ENCODE assay signal across 25 cellular contexts in the genomic region with DNA sequence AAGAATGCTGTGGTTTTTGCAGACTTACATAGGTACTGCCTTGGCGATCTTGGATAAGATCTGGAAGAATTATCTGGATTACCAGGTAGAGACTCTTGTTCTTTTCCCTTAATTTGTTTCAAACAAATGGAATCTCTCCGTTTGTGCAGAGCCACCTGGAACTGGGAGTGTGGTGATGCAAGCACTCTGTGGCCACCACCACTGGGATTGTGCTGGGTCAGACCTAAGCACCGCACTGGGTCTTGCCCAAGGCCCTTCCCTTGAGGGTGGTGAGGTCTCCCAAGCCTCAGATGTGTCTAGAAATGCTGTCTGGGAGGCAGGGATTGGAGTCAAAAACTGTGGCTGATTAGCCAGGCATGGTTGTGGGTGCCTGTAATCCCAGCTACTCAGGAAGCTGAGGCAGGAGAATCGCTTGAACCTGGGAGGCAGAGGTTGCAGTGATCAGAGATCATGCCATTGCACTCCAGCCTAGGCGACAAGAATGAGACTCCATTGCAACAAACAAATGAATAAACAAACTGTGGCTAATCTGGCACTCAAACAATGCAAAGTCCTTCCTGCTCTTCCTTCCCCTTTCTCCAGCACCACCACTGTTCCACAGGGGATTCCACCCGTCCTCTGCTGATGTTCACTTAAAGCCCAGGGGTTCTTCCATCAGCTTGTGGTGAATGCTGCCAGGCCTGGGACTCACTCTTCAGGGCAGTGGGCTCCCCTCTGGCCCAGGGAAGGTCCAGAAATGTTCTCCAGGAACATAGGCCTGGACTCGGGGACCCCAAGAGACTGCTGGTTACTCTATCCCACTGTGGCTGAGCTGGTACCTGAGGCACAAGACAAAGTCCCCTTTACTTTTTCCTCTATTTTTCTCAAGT. TPM values are rescaled to one million over a fixed set of nuclear protein-coding genes. Genes with fewer than 3 reads are reported as not detected.
A peak's percentile ranks its signal among the peaks of the same experiment; 100 is the strongest.
DNase-seq lines count a peak whose midpoint lies in the region; ATAC-seq, FAIRE-seq and TF ChIP-seq lines count a peak whose summit lies in the region.
"Had no signal": no experiment of that assay in that cellular context is flagged by ENCODE, and none has a peak within 500 bp of the region (broad histone marks: within the 10 kb centered on the region; RNA-seq: fewer than 3 reads in every experiment).

No MANE protein-coding gene starts in this region.

- 92% methylated on average over 7 of the region's 7 CpGs; no CpG with 5 or more reads in 1 of the 2 experiments for WGBS in H1 (ENCODE audit: extremely low coverage in 1 of 2, insufficient coverage in 1 of 2, insufficient read length in 1 of 2, insufficient replicate concordance in 2 of 2, low coverage in 1 of 2, low lambda C conversion rate in 2 of 2, missing lambda C conversion rate in 1 of 2), 2 experiments

- H3K36me3 Mint-ChIP-seq in T-helper 17 cell (ENCODE audit: low read depth) = no peaks in the 10 kb centered on the region
- H3K36me3 Mint-ChIP-seq in stimulated activated effector memory CD8-positive, alpha-beta T cell treated with anti-CD3 and anti-CD28 coated beads, Interleukin-12 subunit alpha, Interleukin-12 subunit beta, amount 100 ng/mL, for 72 hours = no peaks in the 10 kb centered on the region
- H3K36me3 Mint-ChIP-seq: CD4-positive, CD25-positive, alpha-beta regulatory T cell had no signal

- H3K14ac ChIP-seq in H1 (ENCODE audit: insufficient read length) = no peak overlapping the region

- H3K56ac ChIP-seq in H1 (replicated peaks; ENCODE audit: insufficient read length, low read depth, low read length) = no peak overlapping the region

- no peaks in the 10 kb centered on the region; a peak in 3 of 7 replicates for H3K27me3 ChIP-seq in H1 (replicated peaks in 1 of 4; ENCODE audit: control insufficient read depth in 3 of 4, extremely low read depth in 1 of 4, insufficient read depth in 3 of 4, low read length in 3 of 4)
- H3K27me3 ChIP-seq: SJCRH30 had no signal

- H3K4me3 Mint-ChIP-seq in T-helper 17 cell = no peak overlapping the region
- H3K4me3 Mint-ChIP-seq in stimulated activated effector memory CD8-positive, alpha-beta T cell treated with anti-CD3 and anti-CD28 coated beads, Interleukin-12 subunit alpha, Interleukin-12 subunit beta, amount 100 ng/mL, for 72 hours = no peak overlapping the region
- H3K4me3 Mint-ChIP-seq: CD4-positive, CD25-positive, alpha-beta regulatory T cell had no signal

- H3K79me1 ChIP-seq in H1 (ENCODE audit: low read depth, low read length) = no peaks in the 10 kb centered on the region

- DNase-seq in activated CD8-positive, alpha-beta memory T cell treated with anti-CD3 and anti-CD28 coated beads for 24 hours = peak; percentile 30
- DNase-seq in activated CD8-positive, alpha-beta memory T cell treated with anti-CD3 and anti-CD28 coated beads, Interleukin-2, amount 50 U/mL, for 4 hours = no peak
- DNase-seq in T-helper 17 cell (no peak), H1 (ENCODE audit: low read depth in 1 of 2, low spot score in 2 of 2) (peak in 1 of 2 experiments; percentile 27), NCI-H1092 (lab: John Stamatoyannopoulos, UW) (no peak), anterior cingulate cortex (lab: John Stamatoyannopoulos, UW) (no peak), AG08395 (ENCODE audit: low spot score) (no peak)
- no peak for DNase-seq in stimulated activated effector memory CD8-positive, alpha-beta T cell treated with anti-CD3 and anti-CD28 coated beads, Interleukin-12 subunit alpha, Interleukin-12 subunit beta, amount 100 ng/mL, for 72 hours (ENCODE audit: low spot score in 2 of 2)
- DNase-seq: BE2C; CD4-positive, CD25-positive, alpha-beta regulatory T cell; DMS53; GOT3; HCEC 1CT; IMR-90; KG1; MG63; NCI-H1694; NCI-H2227 treated with DMSO at 0.1 percent for 48 hours; PC-9; SJCRH30 had no signal

- no peaks in the 10 kb centered on the region for H4K20me1 ChIP-seq in H1 (replicated peaks in 1 of 2; ENCODE audit: control insufficient read depth in 1 of 2, insufficient read depth in 2 of 2, low read length in 2 of 2)

- H2BK12ac ChIP-seq in H1 (ENCODE audit: low read depth, low read length) = 0 out of 2 replicates have a peak overlapping the region, but pooled peaks have one; percentile 41

- peaks cover 4% of the 10 kb centered on the region for H3K27me3 Mint-ChIP-seq in T-helper 17 cell

- TF ChIP-seq CTCF in H1 (IDR thresholded peaks at IDR 0.05; ENCODE audit: control extremely low read depth in 1 of 3, insufficient read depth in 1 of 3, low read depth in 1 of 3, low read length in 3 of 3) = no peak

- H2BK120ac ChIP-seq in H1 (replicated peaks; ENCODE audit: low read depth, low read length) = no peak overlapping the region

- no peaks in the 10 kb centered on the region for H3K79me2 ChIP-seq in H1 (ENCODE audit: control insufficient read depth in 1 of 2, insufficient read depth in 2 of 2, low read length in 2 of 2)

- no peaks in the 10 kb centered on the region for H3K36me3 ChIP-seq in H1 (ENCODE audit: control insufficient read depth in 2 of 4, insufficient read depth in 4 of 4, low read length in 3 of 4)
- H3K36me3 ChIP-seq: BE2C, MG63, SJCRH30 had no signal

- H3K4me1 ChIP-seq in H1 (replicated peaks in 1 of 4; ENCODE audit: control insufficient read depth in 3 of 4, insufficient read depth in 4 of 4, low read length in 3 of 4) = peaks cover 4 to 12% (median 9%) of the 10 kb centered on the region in 4 experiments
- H3K4me1 ChIP-seq: BE2C, SJCRH30 had no signal

- POLR2A ChIA-PET in H1 (lab: Charles Lee; ENCODE audit: partially characterized antibody) = interaction anchor here (0.5 kb wide), 1 partner anchor 83 kb away, joined by 3 read pairs; no protein-coding TSS in a partner anchor

- no peaks in the 10 kb centered on the region for H3K9me3 Mint-ChIP-seq in stimulated activated effector memory CD8-positive, alpha-beta T cell treated with anti-CD3 and anti-CD28 coated beads, Interleukin-12 subunit alpha, Interleukin-12 subunit beta, amount 100 ng/mL, for 72 hours

- no peak overlapping the region for H4K5ac ChIP-seq in H1 (ENCODE audit: insufficient read length, low read depth, low read length)

- no peak overlapping the region for H4K8ac ChIP-seq in H1 (ENCODE audit: extremely low read depth, insufficient read depth, low read length)

- no peaks in the 10 kb centered on the region for H3K23me2 ChIP-seq in H1 (ENCODE audit: low read depth, low read length)

- H3K27ac ChIP-seq in H1 (ENCODE audit: low read depth, low read length) = no peak overlapping the region
- H3K27ac ChIP-seq: 22Rv1, PC-9, SJCRH30 had no signal

- H3K4me2 ChIP-seq in H1 (ENCODE audit: insufficient read depth in 1 of 2, low read depth in 2 of 2, low read length in 2 of 2) = peak overlapping the region in 1 of 2 experiments; percentile 55; a peak in 1 of 4 replicates
- H3K4me2 ChIP-seq: PC-9 had no signal

- peak overlapping the region; percentile 49; the same call in 1 of the 2 replicates for H2BK15ac ChIP-seq in H1 (ENCODE audit: low read length)

- no peak for TF ChIP-seq RAD21 in H1 (IDR thresholded peaks at IDR 0.05 in 1 of 2, conservative IDR thresholded peaks at IDR 0.05 in 1 of 2; ENCODE audit: low read depth in 2 of 2, low read length in 2 of 2)

- FAIRE-seq in H1 (lab: Jason Lieb, UNC) = no peak
- FAIRE-seq: G401.6 had no signal

- no peak overlapping the region for H2AFZ ChIP-seq in H1 (ENCODE audit: low read length)
- H2AFZ ChIP-seq: PC-9 had no signal

- no peak for ATAC-seq in T-helper 17 cell
- ATAC-seq in stimulated activated effector memory CD8-positive, alpha-beta T cell treated with anti-CD3 and anti-CD28 coated beads, Interleukin-12 subunit alpha, Interleukin-12 subunit beta, amount 100 ng/mL, for 72 hours = no peak
- ATAC-seq: Right ventricle myocardium inferior had no signal

- CTCF ChIA-PET in H1 (lab: Charles Lee; ENCODE audit: partially characterized antibody) = interaction anchor here (0.7 to 4.4 kb wide), 12 partner anchors 8 to 118 kb away, joined by 3 to 39 read pairs (median 4); partner anchors contain the start of gene CEACAM1

- no peak overlapping the region for H3K9ac ChIP-seq in H1 (replicated peaks in 1 of 4; ENCODE audit: extremely low read depth in 1 of 4, low read depth in 3 of 4, low read length in 3 of 4)

- no peak overlapping the region for H2BK20ac ChIP-seq in H1 (ENCODE audit: low read length)

- H3K4ac ChIP-seq in H1 (replicated peaks; ENCODE audit: insufficient read length, low read depth, low read length) = no peak overlapping the region

- H2BK5ac ChIP-seq in H1 (ENCODE audit: low read depth, low read length) = no peak overlapping the region; the same call in 1 of the 2 replicates

- H4K91ac ChIP-seq in H1 (replicated peaks; ENCODE audit: insufficient read length, low read length) = no peak overlapping the region

- no peak overlapping the region for H3K4me3 ChIP-seq in H1 (ENCODE audit: extremely low read depth in 1 of 4, insufficient read depth in 2 of 4, low read depth in 3 of 4, low read length in 4 of 4)
- H3K4me3 ChIP-seq: MG63, PC-9, SJCRH30 had no signal

- H3K27ac Mint-ChIP-seq in T-helper 17 cell = peak overlapping the region; percentile 76
- H3K27ac Mint-ChIP-seq in stimulated activated effector memory CD8-positive, alpha-beta T cell treated with anti-CD3 and anti-CD28 coated beads, Interleukin-12 subunit alpha, Interleukin-12 subunit beta, amount 100 ng/mL, for 72 hours = peak overlapping the region; percentile 23

- no peaks in the 10 kb centered on the region for H3K4me1 Mint-ChIP-seq in T-helper 17 cell
- H3K4me1 Mint-ChIP-seq in stimulated activated effector memory CD8-positive, alpha-beta T cell treated with anti-CD3 and anti-CD28 coated beads, Interleukin-12 subunit alpha, Interleukin-12 subunit beta, amount 100 ng/mL, for 72 hours = no peaks in the 10 kb centered on the region
- H3K4me1 Mint-ChIP-seq: CD4-positive, CD25-positive, alpha-beta regulatory T cell had no signal

- H3K9me3 ChIP-seq in T-helper 17 cell (ENCODE audit: control insufficient read depth, low read length, poor library complexity, severe bottlenecking) (no peaks in the 10 kb centered on the region), H1 (ENCODE audit: insufficient read depth in 2 of 2, low read depth in 1 of 2, low read length in 1 of 2) (no peaks in the 10 kb centered on the region)
- H3K9me3 ChIP-seq: BE2C, SJCRH30 had no signal

- TF ChIP-seq POLR2A in H1 (IDR thresholded peaks at IDR 0.05; ENCODE audit: control extremely low read depth in 1 of 2, low read depth in 2 of 2, low read length in 2 of 2) = no peak

- H3K18ac ChIP-seq in H1 (ENCODE audit: extremely low read depth, low read length) = peak overlapping the region; percentile 29

- TF ChIP-seq EP300 in H1 (IDR thresholded peaks at IDR 0.05; ENCODE audit: borderline replicate concordance in 1 of 2, low read depth in 2 of 2, low read length in 2 of 2) = no peak

- no peak overlapping the region; the same call in 1 of the 2 replicates for H2AK5ac ChIP-seq in H1 (ENCODE audit: low read depth, low read length)

- no peak overlapping the region for H3K23ac ChIP-seq in H1 (ENCODE audit: insufficient read length)

RNA-seq across cellular contexts. Expression of gene CEACAM1, which starts 10.8 kb away (rescaled TPM):
- 10 to 100 TPM in 1 of 2 donors, 1 to 10 TPM in 1; 5.6 to 10.0 TPM for total RNA-seq in T-helper 17 cell
- 1.8 and 2.0 TPM in 2 replicates for total RNA-seq in H1 (2021; fragmentation: NEBNext Ultra II Directional; extraction: Animal tissue kit (Norgen Biotek cat#: 25700))
- 2.0 and 3.6 TPM in 2 replicates for polyA plus RNA-seq in H1 (2011; rRNA removed)
- 3.3 TPM for polyA plus RNA-seq in H1 (2011; cell fraction: cytosol; rRNA removed)
- 4.8 TPM for polyA plus RNA-seq in H1 (2011; cell fraction: nucleus; rRNA removed)
- 1.4 to 4.3 TPM (median 1.9 TPM) in 4 replicates for polyA plus RNA-seq in H1 (2012, experiment 1 of 2)
- polyA plus RNA-seq in H1 (2012, experiment 2 of 2) = 0.51 TPM
- 3.7 TPM for polyA plus RNA-seq in H1 (2013, experiment 1 of 2)
- polyA plus RNA-seq in H1 (2013, experiment 2 of 2) = 3.3 TPM
- 2.5 and 5.5 TPM in 2 replicates for polyA minus RNA-seq in H1 (2011; rRNA and poly(A)+ RNA removed)
- 2.0 TPM for polyA minus RNA-seq in H1 (2011; cell fraction: cytosol; rRNA and poly(A)+ RNA removed)
- polyA minus RNA-seq in H1 (2011; cell fraction: nucleus; rRNA and poly(A)+ RNA removed) = 2.4 TPM
- total RNA-seq: IMR-90, SJCRH30 had no signal
- polyA plus RNA-seq: IMR-90 had no signal

RNA-seq across cellular contexts. Expression of gene CEACAM8, which starts 55.6 kb away (rescaled TPM):
- not detected for total RNA-seq in T-helper 17 cell
- not detected in 2 replicates for total RNA-seq in H1 (2021; fragmentation: NEBNext Ultra II Directional; extraction: Animal tissue kit (Norgen Biotek cat#: 25700))
- polyA plus RNA-seq in H1 (2011; rRNA removed) = not detected in 2 replicates
- not detected for polyA plus RNA-seq in H1 (2011; cell fraction: cytosol; rRNA removed)
- polyA plus RNA-seq in H1 (2011; cell fraction: nucleus; rRNA removed) = not detected
- polyA plus RNA-seq in H1 (2012, experiment 1 of 2) = not detected in 4 replicates
- not detected for polyA plus RNA-seq in H1 (2012, experiment 2 of 2)
- not detected for polyA plus RNA-seq in H1 (2013, experiment 1 of 2)
- polyA plus RNA-seq in H1 (2013, experiment 2 of 2) = not detected
- not detected in 2 replicates for polyA minus RNA-seq in H1 (2011; rRNA and poly(A)+ RNA removed)
- not detected for polyA minus RNA-seq in H1 (2011; cell fraction: cytosol; rRNA and poly(A)+ RNA removed)
- not detected for polyA minus RNA-seq in H1 (2011; cell fraction: nucleus; rRNA and poly(A)+ RNA removed)
- total RNA-seq: CD4-positive, CD25-positive, alpha-beta regulatory T cell; IMR-90; NCI-H460; PC-9; Right ventricle myocardium inferior; RPMI7951; SJCRH30 had no signal
- polyA plus RNA-seq: CD4-positive, CD25-positive, alpha-beta regulatory T cell; IMR-90 had no signal
